Comparison of ENCODE assay signal across 8 cellular contexts in the genomic region with DNA sequence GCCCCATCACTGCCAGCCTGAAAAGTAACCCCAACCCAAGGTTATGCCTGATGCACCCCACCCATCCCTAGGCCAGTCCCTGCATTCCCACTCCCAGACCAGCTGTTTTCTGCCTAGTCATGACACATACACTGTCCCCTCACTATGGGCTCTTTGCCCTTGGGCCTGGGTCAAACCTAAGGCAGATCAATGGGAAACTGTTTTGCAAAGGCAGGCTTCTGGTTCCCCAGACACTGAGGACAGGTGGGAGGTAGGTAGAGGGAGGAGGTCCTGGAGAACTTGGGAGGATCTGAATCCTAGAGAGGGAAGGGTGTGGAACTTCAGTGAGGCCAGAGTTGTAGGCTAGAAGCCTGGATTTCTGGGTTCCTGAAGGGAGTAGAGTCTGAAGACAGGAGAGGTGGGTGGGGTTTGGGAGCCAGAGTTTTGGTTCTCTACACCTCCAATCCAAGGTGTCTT. TPM values are rescaled to one million over a fixed set of nuclear protein-coding genes. Genes with fewer than 3 reads are reported as not detected.
A peak's percentile ranks its signal among the peaks of the same experiment; 100 is the strongest.
DNase-seq lines count a peak whose midpoint lies in the region; ATAC-seq and TF ChIP-seq lines count a peak whose summit lies in the region.

No MANE protein-coding gene starts in this region.

- no peak for TF ChIP-seq EP300 in ovary (IDR thresholded peaks at IDR 0.05)

- H3K9me3 ChIP-seq in Caco-2: no peaks in the 10 kb centered on the region
- no peaks in the 10 kb centered on the region for H3K9me3 ChIP-seq in ovary

- peaks cover 41% of the 10 kb centered on the region for H3K4me1 Mint-ChIP-seq in Caco-2 (ENCODE audit: low read depth, unreplicated experiment)

- no peaks in the 10 kb centered on the region for H3K27me3 Mint-ChIP-seq in Caco-2 (ENCODE audit: insufficient read depth, unreplicated experiment)

- H3K4me1 ChIP-seq in Caco-2: peaks cover 33% of the 10 kb centered on the region
- peaks cover 12% of the 10 kb centered on the region for H3K4me1 ChIP-seq in ovary (ENCODE audit: insufficient read depth)

- peaks cover 4% of the 10 kb centered on the region; the same call in 1 of the 2 replicates for H3K36me3 ChIP-seq in Caco-2 (ENCODE audit: control insufficient read depth, insufficient read depth, low read length)
- no peaks in the 10 kb centered on the region for H3K36me3 ChIP-seq in ovary

- H3K27ac ChIP-seq in RWPE1 (peak overlapping the region; percentile 96), epithelial cell of prostate (peak overlapping the region; percentile 96), ovary (peak overlapping the region; percentile 83 to 90)

- POLR2A ChIA-PET in Caco-2 (lab: Charles Lee): no interaction called here
- POLR2A ChIA-PET in RWPE1 (lab: Yijun Ruan, JAX; ENCODE audit: low non-redundant PET): no interaction called here

- peak overlapping the region; percentile 95 for H3K4me3 Mint-ChIP-seq in Caco-2 (ENCODE audit: unreplicated experiment)

- DNase-seq in Caco-2 (no peak), RWPE1 (ENCODE audit: low spot score) (no peak), epithelial cell of prostate (ENCODE audit: low read depth, low spot score) (no peak), ovary (no peak), NOMO-1 (lab: John Stamatoyannopoulos, UW; ENCODE audit: unreplicated experiment in 2 of 2) (no peak), midbrain (lab: John Stamatoyannopoulos, UW) (no peak)

- peak overlapping the region; percentile 98 for H3K27ac Mint-ChIP-seq in Caco-2 (ENCODE audit: unreplicated experiment)

- no peaks in the 10 kb centered on the region for H3K9me3 Mint-ChIP-seq in Caco-2 (ENCODE audit: unreplicated experiment)

- peaks cover 92% of the 10 kb centered on the region for H3K36me3 Mint-ChIP-seq in Caco-2 (ENCODE audit: insufficient read depth, unreplicated experiment)

- intact Hi-C loops in Caco-2 (cut with micrococcal nuclease; ENCODE audit: unreplicated experiment): no loop called here
- intact Hi-C loops in ovary (cut with DNase I): loop anchor here in 2 of 4 donors (10.0 kb wide), 2 partner anchors 61 to 101 kb away; a partner anchor contains a TSS

- no TSS peak for BruUV-seq in Caco-2 (replicated peaks; lab: Mats Ljungman, UMichigan)

- TF ChIP-seq POLR2A in ovary (IDR thresholded peaks at IDR 0.05): no peak

- TF ChIP-seq CTCF in Caco-2 (IDR thresholded peaks at IDR 0.05; ENCODE audit: insufficient read depth in 1 of 2, low read depth in 1 of 2, low read length in 1 of 2, severe bottlenecking in 1 of 2, unreplicated experiment in 1 of 2) (no peak), RWPE1 (conservative IDR thresholded peaks at IDR 0.05; ENCODE audit: low read depth) (no peak), ovary (IDR thresholded peaks at IDR 0.05) (no peak)

- H3K4me3 ChIP-seq in Caco-2 (ENCODE audit: low read depth, low read length) (peak overlapping the region; percentile 71), ovary (peak overlapping the region; percentile 63)

- H3K27me3 ChIP-seq in Caco-2 (replicated peaks; ENCODE audit: control insufficient read depth, insufficient read depth, low read length) (no peaks in the 10 kb centered on the region), ovary (no peaks in the 10 kb centered on the region)

- no peak for ATAC-seq in HG02885 (IDR thresholded peaks at IDR 0.05; ENCODE audit: poor library complexity, unreplicated experiment)
- no peak for ATAC-seq in HG03378 (IDR thresholded peaks at IDR 0.05; ENCODE audit: unreplicated experiment)

- CTCF ChIA-PET in Caco-2 (lab: Charles Lee): no interaction called here
- CTCF ChIA-PET in RWPE1 (lab: Yijun Ruan, JAX): no interaction called here

RNA-seq across cellular contexts. Expression of a gene that starts 2.1 kb away (rescaled TPM):
- total RNA-seq in Caco-2 (2022) (374 and 420 TPM in 2 replicates), ovary (100 to 1,000 TPM; 128 to 208 (median 184) TPM)
- polyA plus RNA-seq in ovary: 100 to 1,000 TPM; 199 to 473 TPM

RNA-seq across cellular contexts. Expression of a gene that starts 5.2 kb away (rescaled TPM):
- total RNA-seq in Caco-2 (2022) (82.4 and 91.6 TPM in 2 replicates), ovary (100 to 1,000 TPM in 3 of 7 donors, 10 to 100 TPM in 4; 61.2 to 139 (median 95.2) TPM)
- 100 to 1,000 TPM in 1 of 2 donors, 10 to 100 TPM in 1; 23.9 to 127 TPM for polyA plus RNA-seq in ovary

RNA-seq across cellular contexts. Expression of a gene that starts 5.5 kb away (rescaled TPM):
- total RNA-seq in Caco-2 (2022): 49.6 and 51.0 TPM in 2 replicates
- 10 to 100 TPM in 4 of 7 donors, 1 to 10 TPM in 3; 8.6 to 19.1 (median 14.5) TPM for total RNA-seq in ovary
- polyA plus RNA-seq in ovary: 1 to 10 TPM; 4.8 to 7.8 TPM

RNA-seq across cellular contexts. Expression of a gene that starts 11.1 kb away (rescaled TPM):
- not detected in 2 replicates for total RNA-seq in Caco-2 (2022)
- total RNA-seq in ovary: under 1 TPM in 3 of 7 donors, not detected in 4; 0.15 to 0.94 (median 0.69) TPM
- polyA plus RNA-seq in ovary: under 1 TPM; 0.06 to 0.60 TPM

RNA-seq across cellular contexts. Expression of a gene that starts 12.7 kb away (rescaled TPM):
- total RNA-seq in Caco-2 (2022): 0.88 and 1.3 TPM in 2 replicates
- 1 to 10 TPM in 2 of 7 donors, not detected in 5; 1.0 to 4.9 TPM for total RNA-seq in ovary
- polyA plus RNA-seq in ovary: under 1 TPM in 1 of 2 donors, not detected in 1; 0.17 TPM
